1 cellular context compared by ENCODE assay signal in genomic region chr6:153117986-153118886, GRCh38.
TF ChIP-seq lines count a peak whose summit lies in the region.

No MANE protein-coding gene starts in this region.

TF ChIP-seq in GM12878, 131 proteins besides CTCF, POLR2A, EP300 and RAD21 (continued from another document and continues in another):
- TF ChIP-seq ZBTB11 (CRISPR knock-in tag; IDR thresholded peaks at IDR 0.05) (no peak), MLLT1 (IDR thresholded peaks at IDR 0.05) (no peak), KAT2A (conservative IDR thresholded peaks at IDR 0.05; ENCODE audit: control insufficient read depth, low read depth, low read length) (no peak), ZNF687 (IDR thresholded peaks at IDR 0.05) (no peak), IKZF2 (IDR thresholded peaks at IDR 0.05) (peak; percentile 45 to 74; a peak in 2 of 4 replicates), RELB (IDR thresholded peaks at IDR 0.05; ENCODE audit: low read depth) (peak; percentile 72; the same call in 1 of the 2 replicates), CEBPZ (IDR thresholded peaks at IDR 0.05; ENCODE audit: low read depth, low read length) (no peak), ZNF24 (IDR thresholded peaks at IDR 0.05) (peak; percentile 67), NR2F1 (conservative IDR thresholded peaks at IDR 0.05) (peak; percentile 52), FOXM1 (IDR thresholded peaks at IDR 0.05; ENCODE audit: low read depth, low read length) (no peak), BCL11A (IDR thresholded peaks at IDR 0.05; ENCODE audit: low read depth, low read length) (peak; percentile 39; the same call in 1 of the 2 replicates), ZNF207 (IDR thresholded peaks at IDR 0.05; ENCODE audit: borderline replicate concordance) (no peak), MTA2 (IDR thresholded peaks at IDR 0.05; ENCODE audit: low read depth) (peak; percentile 94), SKIL (IDR thresholded peaks at IDR 0.05; ENCODE audit: low read depth, poor library complexity, severe bottlenecking) (peak; percentile 50), E2F8 (IDR thresholded peaks at IDR 0.05; ENCODE audit: low read depth, partially characterized antibody) (no peak), ATF7 (IDR thresholded peaks at IDR 0.05; ENCODE audit: low read depth) (peak; percentile 96), NR2C2 (IDR thresholded peaks at IDR 0.05; ENCODE audit: borderline replicate concordance, control insufficient read depth, insufficient read length, low read depth) (no peak), DPF2 (IDR thresholded peaks at IDR 0.05) (peak; percentile 90), FOXK2 (IDR thresholded peaks at IDR 0.05) (no peak), BACH1 (IDR thresholded peaks at IDR 0.05; ENCODE audit: borderline replicate concordance) (peak; percentile 96; the same call in 1 of the 2 replicates), PAX8 (IDR thresholded peaks at IDR 0.05) (no peak), BHLHE40 (IDR thresholded peaks at IDR 0.05; ENCODE audit: borderline replicate concordance in 1 of 2, low read depth in 2 of 2, low read length in 1 of 2) (peak in 1 of 2 experiments; percentile 6; a peak in 1 of 4 replicates), MEF2B (IDR thresholded peaks at IDR 0.05; ENCODE audit: partially characterized antibody, poor library complexity, severe bottlenecking) (peak; percentile 40), MXI1 (IDR thresholded peaks at IDR 0.05; ENCODE audit: low read depth, low read length) (peak; percentile 44; the same call in 1 of the 2 replicates), NKRF (conservative IDR thresholded peaks at IDR 0.05) (no peak), NBN (IDR thresholded peaks at IDR 0.05) (peak; percentile 32; the same call in 1 of the 2 replicates), ESRRA (IDR thresholded peaks at IDR 0.05; ENCODE audit: low read length) (no peak), IKZF1 (conservative IDR thresholded peaks at IDR 0.05) (peak; percentile 49; the same call in 1 of the 2 replicates), HCFC1 (IDR thresholded peaks at IDR 0.05; ENCODE audit: low read length) (no peak), FOS (IDR thresholded peaks at IDR 0.05; ENCODE audit: borderline replicate concordance, extremely low read depth, insufficient read length) (no peak), YBX1 (IDR thresholded peaks at IDR 0.05) (no peak), JUNB (IDR thresholded peaks at IDR 0.05) (peak; percentile 90), RAD51 (IDR thresholded peaks at IDR 0.05) (peak; percentile 76; the same call in 1 of the 2 replicates), RBBP5 (conservative IDR thresholded peaks at IDR 0.05) (no peak), ATF2 (IDR thresholded peaks at IDR 0.05; ENCODE audit: low read length) (peak; percentile 56; the same call in 1 of the 2 replicates)
